In the genomic region with DNA sequence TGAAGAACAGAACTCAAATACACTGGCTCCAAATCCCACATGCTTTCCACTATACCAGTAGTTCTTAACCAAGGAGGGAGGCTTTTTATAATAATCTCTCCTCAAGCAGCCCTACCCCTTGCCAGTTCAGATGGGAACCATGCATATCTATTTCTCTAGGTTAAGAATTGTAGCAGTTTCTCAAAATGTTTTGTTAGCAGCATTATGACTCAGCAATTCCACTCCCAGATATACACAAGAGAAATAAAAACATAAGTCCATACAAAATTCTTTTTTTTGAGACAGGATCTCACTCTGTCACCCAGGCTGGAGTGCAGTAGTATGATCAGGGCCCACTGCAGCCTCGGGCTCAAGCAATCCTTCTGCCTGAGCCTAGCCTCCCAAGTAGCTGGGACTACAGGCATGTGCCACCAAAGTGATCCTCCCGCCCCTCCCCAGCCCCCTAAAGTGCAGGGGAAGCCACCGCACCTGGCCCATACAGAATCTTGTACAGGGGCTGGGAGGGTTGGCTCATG, we compare ENCODE assay signal across 8 cellular contexts. TPM values are rescaled to one million over a fixed set of nuclear protein-coding genes. Genes with fewer than 3 reads are reported as not detected.
DNase-seq lines count a peak whose midpoint lies in the region; ATAC-seq and TF ChIP-seq lines count a peak whose summit lies in the region.
"Had no signal": no experiment of that assay in that cellular context is flagged by ENCODE, and none has a peak within 500 bp of the region (broad histone marks: within the 10 kb centered on the region; RNA-seq: fewer than 3 reads in every experiment).

No MANE protein-coding gene starts in this region.

- DNase-seq in GM23338 (ENCODE audit: low spot score): no peak
- DNase-seq in T-helper 2 cell treated with Interferon-gamma antibody and Interleukin-4, amounts not matched to agents 5 μg/mL and 100 μg/mL, for 36 hours (ENCODE audit: low spot score): no peak
- DNase-seq in fibroblast of lung (ENCODE audit: low read depth in 2 of 2): peak; percentile 81 to 86
- no peak for DNase-seq in smooth muscle cell (lab: John Stamatoyannopoulos, UW; ENCODE audit: unreplicated experiment)
- DNase-seq in epidermal melanocyte (ENCODE audit: insufficient read length, low spot score): no peak
- no peak for DNase-seq in NCI-H2227 treated with DMSO at 0.1 percent for 48 hours (lab: John Stamatoyannopoulos, UW)
- DNase-seq: NCI-H510A had no signal

- H3K9me2 ChIP-seq in GM23338 (ENCODE audit: insufficient read depth): no peaks in the 10 kb centered on the region

- H2AFZ ChIP-seq in GM23338: no peak overlapping the region
- no peak overlapping the region for H2AFZ ChIP-seq in fibroblast of lung (ENCODE audit: low read length)
- H2AFZ ChIP-seq in smooth muscle cell (ENCODE audit: low read depth): no peak overlapping the region

- peaks cover 32% of the 10 kb centered on the region for H3K36me3 ChIP-seq in GM23338 (ENCODE audit: insufficient read depth)
- peaks cover 7% of the 10 kb centered on the region for H3K36me3 ChIP-seq in fibroblast of lung (ENCODE audit: control insufficient read depth, insufficient read depth, low read length)
- H3K36me3 ChIP-seq in smooth muscle cell (ENCODE audit: low read depth): peaks cover 3% of the 10 kb centered on the region

- peak overlapping the region; percentile 89 for H3K27ac Mint-ChIP-seq in GM23338
- peak overlapping the region; percentile 47 for H3K27ac Mint-ChIP-seq in T-helper 2 cell treated with Interferon-gamma antibody and Interleukin-4, amounts not matched to agents 5 μg/mL and 100 μg/mL, for 36 hours

- H3K27me3 Mint-ChIP-seq in GM23338 (ENCODE audit: insufficient read depth, low read depth, poor library complexity): peaks cover 9% of the 10 kb centered on the region
- H3K27me3 Mint-ChIP-seq in T-helper 2 cell treated with Interferon-gamma antibody and Interleukin-4, amounts not matched to agents 5 μg/mL and 100 μg/mL, for 36 hours (ENCODE audit: low read depth): no peaks in the 10 kb centered on the region

- peaks cover 88% of the 10 kb centered on the region for H3K36me3 Mint-ChIP-seq in GM23338 (ENCODE audit: low read depth)
- H3K36me3 Mint-ChIP-seq in T-helper 2 cell treated with Interferon-gamma antibody and Interleukin-4, amounts not matched to agents 5 μg/mL and 100 μg/mL, for 36 hours (ENCODE audit: low read depth): peaks cover 52% of the 10 kb centered on the region

- H3K79me2 ChIP-seq in GM23338 (replicated peaks; ENCODE audit: insufficient read depth) (peaks cover 100% of the 10 kb centered on the region), fibroblast of lung (ENCODE audit: control insufficient read depth, insufficient read depth, low read length) (peaks cover 97% of the 10 kb centered on the region), smooth muscle cell (ENCODE audit: low read depth) (peaks cover 99% of the 10 kb centered on the region)

- H3K9ac ChIP-seq in fibroblast of lung (ENCODE audit: insufficient read depth, low read length): no peak overlapping the region
- no peak overlapping the region for H3K9ac ChIP-seq in smooth muscle cell (ENCODE audit: low read depth)

- H3K27ac ChIP-seq in GM23338 (ENCODE audit: low read depth): peak overlapping the region; percentile 39
- peak overlapping the region; percentile 61 for H3K27ac ChIP-seq in fibroblast of lung (ENCODE audit: insufficient read depth, low read length)
- H3K27ac ChIP-seq in smooth muscle cell (ENCODE audit: low read depth): peak overlapping the region; percentile 45

- no peaks in the 10 kb centered on the region for H3K9me3 ChIP-seq in fibroblast of lung (ENCODE audit: control insufficient read depth, insufficient read depth, low read depth, low read length)
- no peaks in the 10 kb centered on the region for H3K9me3 ChIP-seq in smooth muscle cell (replicated peaks; ENCODE audit: low read depth)

- H3K4me2 ChIP-seq in GM23338 (no peak overlapping the region), fibroblast of lung (ENCODE audit: extremely low read depth, insufficient read depth, low read length) (peak overlapping the region; percentile 15), smooth muscle cell (no peak overlapping the region)

- H3K4me1 ChIP-seq in GM23338 (ENCODE audit: insufficient read depth) (peaks cover 11% of the 10 kb centered on the region), fibroblast of lung (ENCODE audit: control insufficient read depth, extremely low read depth, insufficient read depth, low read length) (peaks cover 13% of the 10 kb centered on the region), smooth muscle cell (ENCODE audit: low read depth) (no peaks in the 10 kb centered on the region)

- peaks cover 3% of the 10 kb centered on the region for H3F3A ChIP-seq in GM23338 (replicated peaks; ENCODE audit: low read depth)
- peaks cover 6% of the 10 kb centered on the region for H3F3A ChIP-seq in smooth muscle cell (ENCODE audit: low read depth)

- 91% methylated on average over 3 of the region's 3 CpGs for WGBS in smooth muscle cell (ENCODE audit: low lambda C conversion rate)

- H3K4me3 ChIP-seq in GM23338: no peak overlapping the region
- no peak overlapping the region for H3K4me3 ChIP-seq in fibroblast of lung (replicated peaks in 1 of 4; ENCODE audit: control extremely low read depth in 1 of 4, insufficient read depth in 1 of 4, low read depth in 3 of 4, low read length in 4 of 4)
- no peak overlapping the region for H3K4me3 ChIP-seq in smooth muscle cell

- no peak overlapping the region for H3K4me3 Mint-ChIP-seq in GM23338
- H3K4me3 Mint-ChIP-seq in T-helper 2 cell treated with Interferon-gamma antibody and Interleukin-4, amounts not matched to agents 5 μg/mL and 100 μg/mL, for 36 hours: no peak overlapping the region

- no peak for ATAC-seq in GM23338
- no peak for ATAC-seq in HG03460 (IDR thresholded peaks at IDR 0.05; ENCODE audit: unreplicated experiment)

- H3K27me3 ChIP-seq in GM23338 (ENCODE audit: insufficient read depth) (no peaks in the 10 kb centered on the region), fibroblast of lung (ENCODE audit: control insufficient read depth, insufficient read depth, low read length) (no peaks in the 10 kb centered on the region), smooth muscle cell (ENCODE audit: low read depth) (no peaks in the 10 kb centered on the region)

- TF ChIP-seq CTCF in GM23338 (conservative IDR thresholded peaks at IDR 0.05; ENCODE audit: low read depth in 2 of 2) (no peak), fibroblast of lung (conservative IDR thresholded peaks at IDR 0.05 in 1 of 2, IDR thresholded peaks at IDR 0.05 in 1 of 2; ENCODE audit: low read depth in 1 of 2, low read length in 2 of 2) (no peak), smooth muscle cell (IDR thresholded peaks at IDR 0.05; ENCODE audit: borderline replicate concordance, insufficient read depth, poor library complexity, severe bottlenecking) (no peak)

- no peaks in the 10 kb centered on the region for H3K9me3 Mint-ChIP-seq in GM23338
- H3K9me3 Mint-ChIP-seq in T-helper 2 cell treated with Interferon-gamma antibody and Interleukin-4, amounts not matched to agents 5 μg/mL and 100 μg/mL, for 36 hours: no peaks in the 10 kb centered on the region

- peaks cover 54% of the 10 kb centered on the region for H3K4me1 Mint-ChIP-seq in GM23338
- peaks cover 32% of the 10 kb centered on the region for H3K4me1 Mint-ChIP-seq in T-helper 2 cell treated with Interferon-gamma antibody and Interleukin-4, amounts not matched to agents 5 μg/mL and 100 μg/mL, for 36 hours (ENCODE audit: low read depth)

- H4K20me1 ChIP-seq in GM23338 (replicated peaks; ENCODE audit: insufficient read depth): peaks cover 96% of the 10 kb centered on the region
- peaks cover 5% of the 10 kb centered on the region for H4K20me1 ChIP-seq in fibroblast of lung (ENCODE audit: control insufficient read depth, extremely low read depth, insufficient read depth, low read length)
- peaks cover 99% of the 10 kb centered on the region for H4K20me1 ChIP-seq in smooth muscle cell (ENCODE audit: low read depth)

TF ChIP-seq in GM23338, 12 proteins besides CTCF, POLR2A, EP300 and RAD21:
- no peak for TF ChIP-seq POLR2AphosphoS5 (IDR thresholded peaks at IDR 0.05; ENCODE audit: low read depth)
- no peak for TF ChIP-seq ZNF331 (CRISPR knock-in tag; IDR thresholded peaks at IDR 0.05; ENCODE audit: low read depth)

RNA-seq across cellular contexts. Expression of a gene that starts 18.1 kb away (rescaled TPM):
- 179 and 180 TPM in 2 replicates for total RNA-seq in GM23338 (2014; rRNA removed; shearing (Covaris generic))
- polyA plus RNA-seq in GM23338 (2016; fragmentation: Nextera tagmentation; extraction: Ambion mirVana): 82.2 and 97.0 TPM in 2 replicates
- total RNA-seq in fibroblast of lung: 54.2 and 68.4 TPM in 2 replicates
- 80.4 and 85.7 TPM in 2 replicates for polyA plus RNA-seq in fibroblast of lung
- polyA plus RNA-seq in fibroblast of lung (2012): 130 and 136 TPM in 2 replicates
- polyA minus RNA-seq in fibroblast of lung (ENCODE audit: low replicate concordance): 46.5 and 52.8 TPM in 2 replicates
- total RNA-seq in smooth muscle cell: 132 and 142 TPM in 2 replicates
- 17.6 and 21.1 TPM in 2 replicates for polyA plus RNA-seq in smooth muscle cell

RNA-seq across cellular contexts. Expression of a gene that starts 38.2 kb away (rescaled TPM):
- 47.5 and 48.1 TPM in 2 replicates for total RNA-seq in GM23338 (2014; rRNA removed; shearing (Covaris generic))
- 437 and 458 TPM in 2 replicates for polyA plus RNA-seq in GM23338 (2016; fragmentation: Nextera tagmentation; extraction: Ambion mirVana)
- total RNA-seq in fibroblast of lung: 36.2 and 70.0 TPM in 2 replicates
- polyA plus RNA-seq in fibroblast of lung: 234 and 235 TPM in 2 replicates
- 950 and 998 TPM in 2 replicates for polyA plus RNA-seq in fibroblast of lung (2012)
- 199 and 349 TPM in 2 replicates for polyA minus RNA-seq in fibroblast of lung (ENCODE audit: low replicate concordance)
- total RNA-seq in smooth muscle cell: 374 and 484 TPM in 2 replicates
- polyA plus RNA-seq in smooth muscle cell: 1,842 and 2,006 TPM in 2 replicates

Comparison
In these comparisons a context has a peak if more than half of its experiments do, and no peak if none do; other contexts are left out.
1. DNase-seq: peak in fibroblast of lung (2 of 2); none in GM23338 (single experiment), T-helper 2 cell treated with Interferon-gamma antibody and Interleukin-4, amounts not matched to agents 5 μg/mL and 100 μg/mL, for 36 hours (single experiment), smooth muscle cell (single experiment), epidermal melanocyte (single experiment) and NCI-H2227 treated with DMSO at 0.1 percent for 48 hours (single experiment).
2. Peak in every context shown above with its lines, with median percentiles within 50 percentile points of each other: H3K27ac ChIP-seq.